1 cellular context compared by ENCODE assay signal in the genomic region with DNA sequence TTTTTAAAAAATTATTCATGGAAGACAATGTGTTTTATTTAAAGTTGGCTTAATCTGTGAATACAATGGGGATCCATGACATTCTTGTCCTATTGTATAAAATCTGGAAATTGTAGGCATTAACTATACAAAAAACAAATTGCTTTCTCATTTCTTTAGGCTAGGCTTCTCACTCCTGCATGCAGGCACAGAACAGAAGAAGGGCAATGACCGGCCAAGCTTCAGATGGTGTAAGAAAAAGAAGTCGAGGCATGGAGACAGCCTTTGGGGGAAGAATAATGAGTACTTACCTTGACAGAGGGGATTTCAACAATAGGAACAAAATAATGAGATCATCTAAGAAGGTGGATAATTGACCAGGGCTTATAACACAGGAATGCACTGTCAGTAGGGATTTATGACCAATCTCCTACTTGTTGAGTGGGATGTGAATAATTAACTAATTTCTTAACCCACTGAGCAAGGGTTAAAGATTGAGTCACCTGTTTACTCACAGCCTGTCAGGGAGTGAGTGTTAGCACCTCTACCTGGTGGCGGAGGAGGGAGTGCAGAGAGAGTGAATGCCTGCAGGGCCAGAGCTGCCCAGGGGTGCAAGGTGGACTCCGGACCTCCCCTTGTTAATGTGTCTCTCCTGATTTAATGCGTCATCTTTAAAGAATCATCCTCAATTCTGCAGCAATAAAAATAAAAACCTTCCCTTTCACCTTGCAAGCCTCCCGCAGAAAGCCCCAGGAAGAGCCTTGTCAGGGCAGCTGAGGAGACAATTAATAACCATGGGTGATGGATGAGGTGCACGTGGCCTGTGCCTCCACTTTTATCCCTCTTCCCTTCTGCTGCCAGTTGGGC.
A peak's percentile ranks its signal among the peaks of the same experiment; 100 is the strongest.
TF ChIP-seq lines count a peak whose summit lies in the region.

No MANE protein-coding gene starts in this region.

TF ChIP-seq in HepG2, 621 proteins besides CTCF, POLR2A, EP300 and RAD21 (continued from another document and continues in another):
- TF ChIP-seq ZMYM4 (CRISPR knock-in tag; IDR thresholded peaks at IDR 0.05) (peak; percentile 74), NFAT5 (CRISPR knock-in tag; IDR thresholded peaks at IDR 0.05) (no peak), KDM3A (CRISPR knock-in tag; IDR thresholded peaks at IDR 0.05; ENCODE audit: low read depth) (0 out of 2 replicates have a peak, but pooled peaks have one; percentile 76), ZHX1 (CRISPR knock-in tag; IDR thresholded peaks at IDR 0.05; ENCODE audit: low read depth) (no peak), ETV5 (CRISPR knock-in tag; IDR thresholded peaks at IDR 0.05; ENCODE audit: borderline replicate concordance) (peak; percentile 54; the same call in 1 of the 2 replicates), ZNF274 (CRISPR knock-in tag; IDR thresholded peaks at IDR 0.05) (no peak), BORCS8-MEF2B (CRISPR knock-in tag; IDR thresholded peaks at IDR 0.05) (no peak), SKI (IDR thresholded peaks at IDR 0.05; ENCODE audit: partially characterized antibody) (no peak), SRSF4 (IDR thresholded peaks at IDR 0.05; ENCODE audit: low read depth, low read length, poor library complexity, severe bottlenecking) (no peak), ZNF777 (CRISPR knock-in tag; IDR thresholded peaks at IDR 0.05) (no peak), POGK (CRISPR knock-in tag; conservative IDR thresholded peaks at IDR 0.05) (no peak; the same call in 1 of the 2 replicates), NFE2L1 (CRISPR knock-in tag; IDR thresholded peaks at IDR 0.05; ENCODE audit: borderline replicate concordance) (no peak), ZSCAN30 (CRISPR knock-in tag; IDR thresholded peaks at IDR 0.05) (no peak), THAP11 (CRISPR knock-in tag; IDR thresholded peaks at IDR 0.05) (0 out of 2 replicates have a peak, but pooled peaks have one; percentile 41), ATF7 (IDR thresholded peaks at IDR 0.05) (peak; percentile 82), ATF7 (CRISPR knock-in tag; IDR thresholded peaks at IDR 0.05) (peak; percentile 84), MBNL3 (CRISPR knock-in tag; conservative IDR thresholded peaks at IDR 0.05) (no peak), NR2F2 (IDR thresholded peaks at IDR 0.05; ENCODE audit: borderline replicate concordance, low read depth) (0 out of 2 replicates have a peak, but pooled peaks have one; percentile 16), CSRNP2 (CRISPR knock-in tag; conservative IDR thresholded peaks at IDR 0.05; ENCODE audit: low read depth) (no peak), HES4 (CRISPR knock-in tag; IDR thresholded peaks at IDR 0.05; ENCODE audit: borderline replicate concordance) (0 out of 2 replicates have a peak, but pooled peaks have one; percentile 29), GABPB1 (CRISPR knock-in tag; IDR thresholded peaks at IDR 0.05) (0 out of 2 replicates have a peak, but pooled peaks have one; percentile 28), ZNF724P (CRISPR knock-in tag; IDR thresholded peaks at IDR 0.05; ENCODE audit: borderline replicate concordance) (no peak), DMAP1 (CRISPR knock-in tag; IDR thresholded peaks at IDR 0.05) (no peak), CAMTA2 (CRISPR knock-in tag; IDR thresholded peaks at IDR 0.05; ENCODE audit: borderline replicate concordance) (no peak), ZNF850 (CRISPR knock-in tag; conservative IDR thresholded peaks at IDR 0.05) (no peak), ZNF672 (CRISPR knock-in tag; IDR thresholded peaks at IDR 0.05) (no peak)
- TF ChIP-seq, protein P1, sequence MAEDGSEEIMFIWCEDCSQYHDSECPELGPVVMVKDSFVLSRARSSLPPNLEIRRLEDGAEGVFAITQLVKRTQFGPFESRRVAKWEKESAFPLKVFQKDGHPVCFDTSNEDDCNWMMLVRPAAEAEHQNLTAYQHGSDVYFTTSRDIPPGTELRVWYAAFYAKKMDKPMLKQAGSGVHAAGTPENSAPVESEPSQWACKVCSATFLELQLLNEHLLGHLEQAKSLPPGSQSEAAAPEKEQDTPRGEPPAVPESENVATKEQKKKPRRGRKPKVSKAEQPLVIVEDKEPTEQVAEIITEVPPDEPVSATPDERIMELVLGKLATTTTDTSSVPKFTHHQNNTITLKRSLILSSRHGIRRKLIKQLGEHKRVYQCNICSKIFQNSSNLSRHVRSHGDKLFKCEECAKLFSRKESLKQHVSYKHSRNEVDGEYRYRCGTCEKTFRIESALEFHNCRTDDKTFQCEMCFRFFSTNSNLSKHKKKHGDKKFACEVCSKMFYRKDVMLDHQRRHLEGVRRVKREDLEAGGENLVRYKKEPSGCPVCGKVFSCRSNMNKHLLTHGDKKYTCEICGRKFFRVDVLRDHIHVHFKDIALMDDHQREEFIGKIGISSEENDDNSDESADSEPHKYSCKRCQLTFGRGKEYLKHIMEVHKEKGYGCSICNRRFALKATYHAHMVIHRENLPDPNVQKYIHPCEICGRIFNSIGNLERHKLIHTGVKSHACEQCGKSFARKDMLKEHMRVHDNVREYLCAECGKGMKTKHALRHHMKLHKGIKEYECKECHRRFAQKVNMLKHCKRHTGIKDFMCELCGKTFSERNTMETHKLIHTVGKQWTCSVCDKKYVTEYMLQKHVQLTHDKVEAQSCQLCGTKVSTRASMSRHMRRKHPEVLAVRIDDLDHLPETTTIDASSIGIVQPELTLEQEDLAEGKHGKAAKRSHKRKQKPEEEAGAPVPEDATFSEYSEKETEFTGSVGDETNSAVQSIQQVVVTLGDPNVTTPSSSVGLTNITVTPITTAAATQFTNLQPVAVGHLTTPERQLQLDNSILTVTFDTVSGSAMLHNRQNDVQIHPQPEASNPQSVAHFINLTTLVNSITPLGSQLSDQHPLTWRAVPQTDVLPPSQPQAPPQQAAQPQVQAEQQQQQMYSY (CRISPR knock-in tag; IDR thresholded peaks at IDR 0.05): no peak
- TF ChIP-seq, protein P2, sequence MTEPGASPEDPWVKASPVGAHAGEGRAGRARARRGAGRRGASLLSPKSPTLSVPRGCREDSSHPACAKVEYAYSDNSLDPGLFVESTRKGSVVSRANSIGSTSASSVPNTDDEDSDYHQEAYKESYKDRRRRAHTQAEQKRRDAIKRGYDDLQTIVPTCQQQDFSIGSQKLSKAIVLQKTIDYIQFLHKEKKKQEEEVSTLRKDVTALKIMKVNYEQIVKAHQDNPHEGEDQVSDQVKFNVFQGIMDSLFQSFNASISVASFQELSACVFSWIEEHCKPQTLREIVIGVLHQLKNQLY (CRISPR knock-in tag; IDR thresholded peaks at IDR 0.05): peak; percentile 56; the same call in 1 of the 2 replicates
- TF ChIP-seq, protein P3, sequence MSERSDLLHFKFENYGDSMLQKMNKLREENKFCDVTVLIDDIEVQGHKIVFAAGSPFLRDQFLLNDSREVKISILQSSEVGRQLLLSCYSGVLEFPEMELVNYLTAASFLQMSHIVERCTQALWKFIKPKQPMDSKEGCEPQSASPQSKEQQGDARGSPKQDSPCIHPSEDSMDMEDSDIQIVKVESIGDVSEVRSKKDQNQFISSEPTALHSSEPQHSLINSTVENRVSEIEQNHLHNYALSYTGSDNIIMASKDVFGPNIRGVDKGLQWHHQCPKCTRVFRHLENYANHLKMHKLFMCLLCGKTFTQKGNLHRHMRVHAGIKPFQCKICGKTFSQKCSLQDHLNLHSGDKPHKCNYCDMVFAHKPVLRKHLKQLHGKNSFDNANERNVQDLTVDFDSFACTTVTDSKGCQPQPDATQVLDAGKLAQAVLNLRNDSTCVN (CRISPR knock-in tag; IDR thresholded peaks at IDR 0.05; ENCODE audit: borderline replicate concordance): no peak
- TF ChIP-seq, protein P4, sequence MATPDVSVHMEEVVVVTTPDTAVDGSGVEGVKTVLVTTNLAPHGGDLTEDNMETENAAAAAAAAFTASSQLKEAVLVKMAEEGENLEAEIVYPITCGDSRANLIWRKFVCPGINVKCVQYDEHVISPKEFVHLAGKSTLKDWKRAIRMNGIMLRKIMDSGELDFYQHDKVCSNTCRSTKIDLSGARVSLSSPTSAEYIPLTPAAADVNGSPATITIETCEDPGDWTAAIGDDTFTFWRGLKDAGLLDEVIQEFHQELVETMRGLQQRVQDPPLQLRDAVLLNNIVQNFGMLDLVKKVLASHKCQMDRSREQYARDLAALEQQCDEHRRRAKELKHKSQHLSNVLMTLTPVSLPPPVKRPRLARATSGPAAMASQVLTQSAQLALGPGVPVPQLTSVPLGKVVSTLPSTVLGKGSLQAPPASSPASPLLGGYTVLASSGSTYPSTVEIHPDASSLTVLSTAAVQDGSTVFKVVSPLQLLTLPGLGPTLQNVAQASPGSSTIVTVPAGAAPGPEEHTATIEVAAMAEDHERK (CRISPR knock-in tag; IDR thresholded peaks at IDR 0.05; ENCODE audit: low read depth): no peak
- TF ChIP-seq, protein P5, sequence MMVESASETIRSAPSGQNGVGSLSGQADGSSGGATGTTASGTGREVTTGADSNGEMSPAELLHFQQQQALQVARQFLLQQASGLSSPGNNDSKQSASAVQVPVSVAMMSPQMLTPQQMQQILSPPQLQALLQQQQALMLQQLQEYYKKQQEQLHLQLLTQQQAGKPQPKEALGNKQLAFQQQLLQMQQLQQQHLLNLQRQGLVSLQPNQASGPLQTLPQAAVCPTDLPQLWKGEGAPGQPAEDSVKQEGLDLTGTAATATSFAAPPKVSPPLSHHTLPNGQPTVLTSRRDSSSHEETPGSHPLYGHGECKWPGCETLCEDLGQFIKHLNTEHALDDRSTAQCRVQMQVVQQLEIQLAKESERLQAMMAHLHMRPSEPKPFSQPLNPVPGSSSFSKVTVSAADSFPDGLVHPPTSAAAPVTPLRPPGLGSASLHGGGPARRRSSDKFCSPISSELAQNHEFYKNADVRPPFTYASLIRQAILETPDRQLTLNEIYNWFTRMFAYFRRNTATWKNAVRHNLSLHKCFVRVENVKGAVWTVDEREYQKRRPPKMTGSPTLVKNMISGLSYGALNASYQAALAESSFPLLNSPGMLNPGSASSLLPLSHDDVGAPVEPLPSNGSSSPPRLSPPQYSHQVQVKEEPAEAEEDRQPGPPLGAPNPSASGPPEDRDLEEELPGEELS (CRISPR knock-in tag; IDR thresholded peaks at IDR 0.05): peak; percentile 96
